ENCODE assay signal across 11 cellular contexts in genomic region chr10:44925224-44925623, GRCh38. TPM values are rescaled to one million over a fixed set of nuclear protein-coding genes. Genes with fewer than 3 reads are reported as not detected.
DNase-seq lines count a peak whose midpoint lies in the region; ATAC-seq and TF ChIP-seq lines count a peak whose summit lies in the region.
"Had no signal": no experiment of that assay in that cellular context is flagged by ENCODE, and none has a peak within 500 bp of the region (broad histone marks: within the 10 kb centered on the region; RNA-seq: fewer than 3 reads in every experiment).

No MANE protein-coding gene starts in this region.

- peak; percentile 38 to 84 for DNase-seq in cardiac muscle cell (ENCODE audit: low read depth in 1 of 2, low spot score in 1 of 2)
- no peak for DNase-seq in right cardiac atrium
- peak; percentile 3 for DNase-seq in NCI-H2196 treated with DMSO at 0.1 percent for 48 hours (lab: John Stamatoyannopoulos, UW; ENCODE audit: unreplicated experiment)
- peak; percentile 11 for DNase-seq in dermis blood vessel endothelial cell
- no peak for DNase-seq in smooth muscle cell (lab: John Stamatoyannopoulos, UW; ENCODE audit: unreplicated experiment)
- DNase-seq in T-helper 2 cell: no peak
- no peak for DNase-seq in stimulated activated CD4-positive, alpha-beta T cell treated with anti-CD3 and anti-CD28 coated beads, Interleukin-15, amount 100 ng/mL, for 24 hours
- no peak for DNase-seq in DMS114 treated with DMSO at 0.1 percent for 48 hours (lab: John Stamatoyannopoulos, UW; ENCODE audit: unreplicated experiment)
- DNase-seq: activated CD4-positive, alpha-beta T cell treated with anti-CD3 and anti-CD28 coated beads for 1 hour; trophoblast cell had no signal

- intact Hi-C loops in right cardiac atrium (cut with DNase I): no loop called here

- H3K9me3 ChIP-seq in cardiac muscle cell (ENCODE audit: low read depth) (no peaks in the 10 kb centered on the region), right cardiac atrium (ENCODE audit: control insufficient read depth, low read length) (no peaks in the 10 kb centered on the region), smooth muscle cell (replicated peaks; ENCODE audit: low read depth) (no peaks in the 10 kb centered on the region)
- H3K9me3 ChIP-seq: right lobe of liver had no signal

- H3K4me1 ChIP-seq in cardiac muscle cell (ENCODE audit: low read depth): no peaks in the 10 kb centered on the region
- H3K4me1 ChIP-seq in right cardiac atrium (ENCODE audit: control insufficient read depth, insufficient read depth, low read length): no peaks in the 10 kb centered on the region
- no peaks in the 10 kb centered on the region for H3K4me1 ChIP-seq in smooth muscle cell (ENCODE audit: low read depth)

- no peak overlapping the region for H2AFZ ChIP-seq in smooth muscle cell (ENCODE audit: low read depth)

- H3K27ac ChIP-seq in cardiac muscle cell: no peak overlapping the region
- H3K27ac ChIP-seq in right cardiac atrium (ENCODE audit: low read length): no peak overlapping the region
- no peak overlapping the region for H3K27ac ChIP-seq in smooth muscle cell (ENCODE audit: low read depth)
- H3K27ac ChIP-seq: right lobe of liver had no signal

- H3K4me2 ChIP-seq in smooth muscle cell: no peak overlapping the region

- H3K36me3 ChIP-seq in cardiac muscle cell (no peaks in the 10 kb centered on the region), smooth muscle cell (ENCODE audit: low read depth) (no peaks in the 10 kb centered on the region)
- H3K36me3 ChIP-seq: right lobe of liver had no signal

- no peaks in the 10 kb centered on the region for H3K79me2 ChIP-seq in smooth muscle cell (ENCODE audit: low read depth)

- H3K4me3 ChIP-seq in cardiac muscle cell: no peak overlapping the region
- H3K4me3 ChIP-seq in right cardiac atrium (ENCODE audit: low read length): no peak overlapping the region
- H3K4me3 ChIP-seq in smooth muscle cell: no peak overlapping the region
- H3K4me3 ChIP-seq: right lobe of liver had no signal

- 49% methylated on average over 7 of the region's 7 CpGs for WGBS in right cardiac atrium
- WGBS in smooth muscle cell (ENCODE audit: low lambda C conversion rate): 38% methylated on average over 7 of the region's 7 CpGs

- TF ChIP-seq CTCF in cardiac muscle cell (IDR thresholded peaks at IDR 0.05; ENCODE audit: low read depth, low read length) (peak; percentile 33), smooth muscle cell (IDR thresholded peaks at IDR 0.05; ENCODE audit: borderline replicate concordance, insufficient read depth, poor library complexity, severe bottlenecking) (peak; percentile 23)

- no peak overlapping the region for H3K9ac ChIP-seq in smooth muscle cell (ENCODE audit: low read depth)

- ATAC-seq in right cardiac atrium: no peak
- ATAC-seq: right lobe of liver had no signal

- H3K27me3 ChIP-seq in cardiac muscle cell (no peaks in the 10 kb centered on the region), right cardiac atrium (ENCODE audit: control insufficient read depth, insufficient read depth) (no peaks in the 10 kb centered on the region), smooth muscle cell (ENCODE audit: low read depth) (no peaks in the 10 kb centered on the region)
- H3K27me3 ChIP-seq: right lobe of liver had no signal

- H4K20me1 ChIP-seq in smooth muscle cell (ENCODE audit: low read depth): no peaks in the 10 kb centered on the region

- H3F3A ChIP-seq in smooth muscle cell (ENCODE audit: low read depth): no peaks in the 10 kb centered on the region

RNA-seq across cellular contexts. Expression of gene TMEM72, which starts 14.1 kb away (rescaled TPM):
- total RNA-seq in cardiac muscle cell (1.3 and 2.3 TPM in 2 replicates), right cardiac atrium (under 1 TPM in 3 of 4 donors, not detected in 1; 0.23 to 0.71 (median 0.29) TPM), dermis blood vessel endothelial cell (not detected in 2 replicates), smooth muscle cell (not detected in 2 replicates)
- polyA plus RNA-seq in cardiac muscle cell (1.2 and 2.3 TPM in 2 replicates), right cardiac atrium (0.14 TPM), smooth muscle cell (not detected in 2 replicates)
- total RNA-seq: right lobe of liver had no signal

RNA-seq across cellular contexts. Expression of gene RASSF4, which starts 34.4 kb away (rescaled TPM):
- total RNA-seq in cardiac muscle cell (53.2 and 63.6 TPM in 2 replicates), right cardiac atrium (10 to 100 TPM; 57.9 to 92.1 (median 76.3) TPM), dermis blood vessel endothelial cell (13.1 and 24.8 TPM in 2 replicates), smooth muscle cell (6.5 and 8.3 TPM in 2 replicates)
- polyA plus RNA-seq in cardiac muscle cell (70.7 and 102 TPM in 2 replicates), right cardiac atrium (45.4 TPM), smooth muscle cell (13.0 and 14.8 TPM in 2 replicates)

RNA-seq across cellular contexts. Expression of gene DEPP1, which starts 53.4 kb away (rescaled TPM):
- 34.0 and 39.3 TPM in 2 replicates for total RNA-seq in cardiac muscle cell
- 32.3 and 38.3 TPM in 2 replicates for polyA plus RNA-seq in cardiac muscle cell
- total RNA-seq in right cardiac atrium: 10 to 100 TPM; 18.8 to 43.8 (median 23.8) TPM
- polyA plus RNA-seq in right cardiac atrium: 32.5 TPM
- total RNA-seq in dermis blood vessel endothelial cell: 174 and 360 TPM in 2 replicates
- 10.1 and 13.2 TPM in 2 replicates for total RNA-seq in smooth muscle cell
- 12.9 and 18.8 TPM in 2 replicates for polyA plus RNA-seq in smooth muscle cell

Comparison
In these comparisons a context has a peak if more than half of its experiments do, and no peak if none do; other contexts are left out.
1. DNase-seq: peak in cardiac muscle cell (2 of 2), NCI-H2196 treated with DMSO at 0.1 percent for 48 hours (single experiment) and dermis blood vessel endothelial cell (single experiment); none in right cardiac atrium (0 of 3), smooth muscle cell (single experiment), T-helper 2 cell (0 of 5), stimulated activated CD4-positive, alpha-beta T cell treated with anti-CD3 and anti-CD28 coated beads, Interleukin-15, amount 100 ng/mL, for 24 hours (single experiment) and DMS114 treated with DMSO at 0.1 percent for 48 hours (single experiment).